7 cellular contexts compared by ENCODE assay signal in genomic region chr21:29300547-29301138, GRCh38. TPM values are rescaled to one million over a fixed set of nuclear protein-coding genes. Genes with fewer than 3 reads are reported as not detected.
DNase-seq lines count a peak whose midpoint lies in the region; ATAC-seq and TF ChIP-seq lines count a peak whose summit lies in the region.

No MANE protein-coding gene starts in this region.

- 60 to 69% (median 67%) methylated on average over 6 of the region's 6 CpGs for WGBS in ovary, 3 donors

- TF ChIP-seq POLR2A in ovary (IDR thresholded peaks at IDR 0.05): no peak

- peaks cover 25 to 42% of the 10 kb centered on the region in 2 donors for H3K4me1 Mint-ChIP-seq in effector memory CD8-positive, alpha-beta T cell (ENCODE audit: low read depth in 2 of 2)

- H3K36me3 ChIP-seq in ovary: no peaks in the 10 kb centered on the region

- no peaks in the 10 kb centered on the region for H3K27me3 ChIP-seq in ovary

- H3K4me3 Mint-ChIP-seq in effector memory CD8-positive, alpha-beta T cell: peak overlapping the region; percentile 87 to 89

- no peak for TF ChIP-seq EP300 in ovary (IDR thresholded peaks at IDR 0.05)

- H3K27ac Mint-ChIP-seq in effector memory CD8-positive, alpha-beta T cell: peak overlapping the region; percentile 82 to 84

- peak overlapping the region; percentile 89 for H3K4me3 ChIP-seq in ovary

- peaks cover 15% of the 10 kb centered on the region for H3K36me3 Mint-ChIP-seq in effector memory CD8-positive, alpha-beta T cell (ENCODE audit: insufficient read depth)

- no peaks in the 10 kb centered on the region for H3K9me3 Mint-ChIP-seq in effector memory CD8-positive, alpha-beta T cell

- no peak overlapping the region for H3K27ac ChIP-seq in ovary

- no peaks in the 10 kb centered on the region for H3K27me3 Mint-ChIP-seq in effector memory CD8-positive, alpha-beta T cell

- DNase-seq in H4 (ENCODE audit: low spot score): peak; percentile 11
- DNase-seq in NAMALWA (ENCODE audit: low spot score): peak; percentile 81
- no peak for DNase-seq in effector memory CD8-positive, alpha-beta T cell
- no peak for DNase-seq in ovary
- no peak for DNase-seq in NCI-H1092 (lab: John Stamatoyannopoulos, UW)
- DNase-seq in stimulated activated CD4-positive, alpha-beta T cell treated with anti-CD3 and anti-CD28 coated beads, Interleukin-15, amount 100 ng/mL, for 24 hours: no peak

- TF ChIP-seq CTCF in ovary (IDR thresholded peaks at IDR 0.05): no peak

- H3K4me1 ChIP-seq in ovary (ENCODE audit: insufficient read depth): peaks cover 11% of the 10 kb centered on the region

- ATAC-seq in GM18519 (IDR thresholded peaks at IDR 0.05; ENCODE audit: low FRiP score, unreplicated experiment): peak; percentile 71
- peak; percentile 12 for ATAC-seq in effector memory CD8-positive, alpha-beta T cell (replicated peaks)

- H3K9me3 ChIP-seq in ovary: no peaks in the 10 kb centered on the region

- intact Hi-C loops in ovary (cut with DNase I): no loop called here

RNA-seq across cellular contexts. Expression of gene BACH1, which starts 1.9 kb away (rescaled TPM):
- 30.3 and 40.4 TPM in 2 replicates for total RNA-seq in H4 (2014; rRNA removed; shearing (Covaris generic))
- total RNA-seq in ovary: 10 to 100 TPM; 32.2 to 77.0 (median 55.1) TPM
- 10 to 100 TPM; 11.4 to 12.1 TPM for polyA plus RNA-seq in ovary

Comparison
In these comparisons a context has a peak if more than half of its experiments do, and no peak if none do; other contexts are left out.
1. DNase-seq: peak in H4 (single experiment) and NAMALWA (single experiment); none in effector memory CD8-positive, alpha-beta T cell (0 of 3), ovary (0 of 5), NCI-H1092 (single experiment) and stimulated activated CD4-positive, alpha-beta T cell treated with anti-CD3 and anti-CD28 coated beads, Interleukin-15, amount 100 ng/mL, for 24 hours (single experiment).